In the genomic region with DNA sequence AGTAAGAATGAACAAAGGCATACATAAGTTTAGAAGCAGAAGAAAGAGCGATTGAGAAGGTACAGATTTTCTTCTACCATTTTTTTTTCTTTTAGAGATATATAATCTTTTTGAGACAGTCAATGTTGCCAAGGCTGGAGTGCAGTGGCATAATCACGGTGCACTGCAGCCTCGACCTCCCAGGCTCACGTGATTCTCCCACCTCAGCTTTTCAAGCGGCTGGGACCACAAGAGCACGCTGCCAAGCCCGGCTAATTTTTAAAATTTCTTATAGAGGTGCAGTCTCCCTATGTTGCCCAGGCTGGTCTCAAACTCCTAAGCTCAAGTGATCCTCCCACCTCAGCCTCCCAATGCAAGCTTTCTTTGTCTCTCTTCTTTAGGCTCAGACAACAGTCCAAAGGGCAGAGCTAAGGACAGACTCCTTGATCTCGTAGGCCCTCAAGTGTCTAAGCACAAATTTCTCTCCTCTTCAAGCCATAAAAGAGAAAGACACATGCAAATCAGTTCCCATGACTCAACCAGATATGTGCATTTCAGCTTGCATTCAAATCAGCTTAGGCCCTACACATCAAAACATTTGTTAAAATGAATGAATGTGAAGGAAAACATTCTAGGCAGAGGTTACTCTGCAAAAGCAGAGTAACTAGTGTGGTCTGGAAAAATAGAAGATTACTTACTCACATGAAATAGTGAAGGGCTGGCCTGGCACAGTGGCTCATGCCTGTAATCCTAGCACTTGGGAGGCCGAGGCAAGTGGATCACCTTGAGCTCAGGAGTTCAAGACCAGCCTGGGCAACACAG, we compare ENCODE assay signal across 2 cellular contexts.
TF ChIP-seq lines count a peak whose summit lies in the region.

No MANE protein-coding gene starts in this region.

TF ChIP-seq in GM12878, 131 proteins besides CTCF, POLR2A, EP300 and RAD21 (continues in another document):
- TF ChIP-seq RFX5 (IDR thresholded peaks at IDR 0.05; ENCODE audit: low read depth, low read length) = no peak
- TF ChIP-seq NBN (IDR thresholded peaks at IDR 0.05) = no peak
- TF ChIP-seq, protein P1, sequence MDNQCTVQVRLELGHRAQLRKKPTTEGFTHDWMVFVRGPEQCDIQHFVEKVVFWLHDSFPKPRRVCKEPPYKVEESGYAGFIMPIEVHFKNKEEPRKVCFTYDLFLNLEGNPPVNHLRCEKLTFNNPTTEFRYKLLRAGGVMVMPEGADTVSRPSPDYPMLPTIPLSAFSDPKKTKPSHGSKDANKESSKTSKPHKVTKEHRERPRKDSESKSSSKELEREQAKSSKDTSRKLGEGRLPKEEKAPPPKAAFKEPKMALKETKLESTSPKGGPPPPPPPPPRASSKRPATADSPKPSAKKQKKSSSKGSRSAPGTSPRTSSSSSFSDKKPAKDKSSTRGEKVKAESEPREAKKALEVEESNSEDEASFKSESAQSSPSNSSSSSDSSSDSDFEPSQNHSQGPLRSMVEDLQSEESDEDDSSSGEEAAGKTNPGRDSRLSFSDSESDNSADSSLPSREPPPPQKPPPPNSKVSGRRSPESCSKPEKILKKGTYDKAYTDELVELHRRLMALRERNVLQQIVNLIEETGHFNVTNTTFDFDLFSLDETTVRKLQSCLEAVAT (IDR thresholded peaks at IDR 0.05) = no peak
- TF ChIP-seq, protein P2, sequence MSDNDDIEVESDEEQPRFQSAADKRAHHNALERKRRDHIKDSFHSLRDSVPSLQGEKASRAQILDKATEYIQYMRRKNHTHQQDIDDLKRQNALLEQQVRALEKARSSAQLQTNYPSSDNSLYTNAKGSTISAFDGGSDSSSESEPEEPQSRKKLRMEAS (IDR thresholded peaks at IDR 0.05; ENCODE audit: low read depth, low read length) = 0 out of 2 replicates have a peak, but pooled peaks have one; percentile 3
- TF ChIP-seq HCFC1 (IDR thresholded peaks at IDR 0.05; ENCODE audit: low read length) = no peak
- TF ChIP-seq, protein P3, sequence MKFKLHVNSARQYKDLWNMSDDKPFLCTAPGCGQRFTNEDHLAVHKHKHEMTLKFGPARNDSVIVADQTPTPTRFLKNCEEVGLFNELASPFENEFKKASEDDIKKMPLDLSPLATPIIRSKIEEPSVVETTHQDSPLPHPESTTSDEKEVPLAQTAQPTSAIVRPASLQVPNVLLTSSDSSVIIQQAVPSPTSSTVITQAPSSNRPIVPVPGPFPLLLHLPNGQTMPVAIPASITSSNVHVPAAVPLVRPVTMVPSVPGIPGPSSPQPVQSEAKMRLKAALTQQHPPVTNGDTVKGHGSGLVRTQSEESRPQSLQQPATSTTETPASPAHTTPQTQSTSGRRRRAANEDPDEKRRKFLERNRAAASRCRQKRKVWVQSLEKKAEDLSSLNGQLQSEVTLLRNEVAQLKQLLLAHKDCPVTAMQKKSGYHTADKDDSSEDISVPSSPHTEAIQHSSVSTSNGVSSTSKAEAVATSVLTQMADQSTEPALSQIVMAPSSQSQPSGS (IDR thresholded peaks at IDR 0.05; ENCODE audit: low read length) = no peak
- TF ChIP-seq IKZF1 (conservative IDR thresholded peaks at IDR 0.05) = no peak; the same call in 1 of the 2 replicates
- TF ChIP-seq, protein P4, sequence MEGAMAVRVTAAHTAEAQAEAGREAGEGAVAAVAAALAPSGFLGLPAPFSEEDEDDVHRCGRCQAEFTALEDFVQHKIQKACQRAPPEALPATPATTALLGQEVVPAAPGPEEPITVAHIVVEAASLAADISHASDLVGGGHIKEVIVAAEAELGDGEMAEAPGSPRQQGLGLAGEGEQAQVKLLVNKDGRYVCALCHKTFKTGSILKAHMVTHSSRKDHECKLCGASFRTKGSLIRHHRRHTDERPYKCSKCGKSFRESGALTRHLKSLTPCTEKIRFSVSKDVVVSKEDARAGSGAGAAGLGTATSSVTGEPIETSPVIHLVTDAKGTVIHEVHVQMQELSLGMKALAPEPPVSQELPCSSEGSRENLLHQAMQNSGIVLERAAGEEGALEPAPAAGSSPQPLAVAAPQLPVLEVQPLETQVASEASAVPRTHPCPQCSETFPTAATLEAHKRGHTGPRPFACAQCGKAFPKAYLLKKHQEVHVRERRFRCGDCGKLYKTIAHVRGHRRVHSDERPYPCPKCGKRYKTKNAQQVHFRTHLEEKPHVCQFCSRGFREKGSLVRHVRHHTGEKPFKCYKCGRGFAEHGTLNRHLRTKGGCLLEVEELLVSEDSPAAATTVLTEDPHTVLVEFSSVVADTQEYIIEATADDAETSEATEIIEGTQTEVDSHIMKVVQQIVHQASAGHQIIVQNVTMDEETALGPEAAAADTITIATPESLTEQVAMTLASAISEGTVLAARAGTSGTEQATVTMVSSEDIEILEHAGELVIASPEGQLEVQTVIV (IDR thresholded peaks at IDR 0.05; ENCODE audit: borderline replicate concordance, partially characterized antibody) = no peak
- TF ChIP-seq POLR2AphosphoS5 (IDR thresholded peaks at IDR 0.05; ENCODE audit: low read length) = peak; percentile 58; the same call in 1 of the 2 replicates
- TF ChIP-seq MEF2A (IDR thresholded peaks at IDR 0.05; ENCODE audit: insufficient read depth, low read depth, low read length) = no peak
- TF ChIP-seq, protein P5, sequence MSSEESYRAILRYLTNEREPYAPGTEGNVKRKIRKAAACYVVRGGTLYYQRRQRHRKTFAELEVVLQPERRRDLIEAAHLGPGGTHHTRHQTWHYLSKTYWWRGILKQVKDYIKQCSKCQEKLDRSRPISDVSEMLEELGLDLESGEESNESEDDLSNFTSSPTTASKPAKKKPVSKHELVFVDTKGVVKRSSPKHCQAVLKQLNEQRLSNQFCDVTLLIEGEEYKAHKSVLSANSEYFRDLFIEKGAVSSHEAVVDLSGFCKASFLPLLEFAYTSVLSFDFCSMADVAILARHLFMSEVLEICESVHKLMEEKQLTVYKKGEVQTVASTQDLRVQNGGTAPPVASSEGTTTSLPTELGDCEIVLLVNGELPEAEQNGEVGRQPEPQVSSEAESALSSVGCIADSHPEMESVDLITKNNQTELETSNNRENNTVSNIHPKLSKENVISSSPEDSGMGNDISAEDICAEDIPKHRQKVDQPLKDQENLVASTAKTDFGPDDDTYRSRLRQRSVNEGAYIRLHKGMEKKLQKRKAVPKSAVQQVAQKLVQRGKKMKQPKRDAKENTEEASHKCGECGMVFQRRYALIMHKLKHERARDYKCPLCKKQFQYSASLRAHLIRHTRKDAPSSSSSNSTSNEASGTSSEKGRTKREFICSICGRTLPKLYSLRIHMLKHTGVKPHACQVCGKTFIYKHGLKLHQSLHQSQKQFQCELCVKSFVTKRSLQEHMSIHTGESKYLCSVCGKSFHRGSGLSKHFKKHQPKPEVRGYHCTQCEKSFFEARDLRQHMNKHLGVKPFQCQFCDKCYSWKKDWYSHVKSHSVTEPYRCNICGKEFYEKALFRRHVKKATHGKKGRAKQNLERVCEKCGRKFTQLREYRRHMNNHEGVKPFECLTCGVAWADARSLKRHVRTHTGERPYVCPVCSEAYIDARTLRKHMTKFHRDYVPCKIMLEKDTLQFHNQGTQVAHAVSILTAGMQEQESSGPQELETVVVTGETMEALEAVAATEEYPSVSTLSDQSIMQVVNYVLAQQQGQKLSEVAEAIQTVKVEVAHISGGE (CRISPR knock-in tag; IDR thresholded peaks at IDR 0.05) = no peak
- no peak for TF ChIP-seq SUPT20H (IDR thresholded peaks at IDR 0.05; ENCODE audit: borderline replicate concordance, control insufficient read depth, low read depth, low read length)
- no peak for TF ChIP-seq TCF3 (IDR thresholded peaks at IDR 0.05; ENCODE audit: borderline replicate concordance, insufficient read depth, low read depth, low read length)
- TF ChIP-seq ZSCAN29 (IDR thresholded peaks at IDR 0.05) = no peak
- peak; percentile 88; the same call in 2 of the 3 replicates for TF ChIP-seq POU2F2 (IDR thresholded peaks at IDR 0.05; ENCODE audit: borderline replicate concordance, low read depth, low read length)
- TF ChIP-seq STAT1 (conservative IDR thresholded peaks at IDR 0.05) = peak; percentile 14; the same call in 1 of the 2 replicates
- TF ChIP-seq ZNF622 (IDR thresholded peaks at IDR 0.05) = no peak
- no peak for TF ChIP-seq FOXM1 (IDR thresholded peaks at IDR 0.05; ENCODE audit: low read depth, low read length)

TF ChIP-seq in HepG2, 621 proteins besides CTCF, POLR2A, EP300 and RAD21:
- TF ChIP-seq ISX (CRISPR knock-in tag; conservative IDR thresholded peaks at IDR 0.05) = no peak
- no peak for TF ChIP-seq SRF (IDR thresholded peaks at IDR 0.05; ENCODE audit: low read depth, low read length)
- TF ChIP-seq GTF2F1 (IDR thresholded peaks at IDR 0.05; ENCODE audit: low read length) = no peak
- TF ChIP-seq, protein P6, sequence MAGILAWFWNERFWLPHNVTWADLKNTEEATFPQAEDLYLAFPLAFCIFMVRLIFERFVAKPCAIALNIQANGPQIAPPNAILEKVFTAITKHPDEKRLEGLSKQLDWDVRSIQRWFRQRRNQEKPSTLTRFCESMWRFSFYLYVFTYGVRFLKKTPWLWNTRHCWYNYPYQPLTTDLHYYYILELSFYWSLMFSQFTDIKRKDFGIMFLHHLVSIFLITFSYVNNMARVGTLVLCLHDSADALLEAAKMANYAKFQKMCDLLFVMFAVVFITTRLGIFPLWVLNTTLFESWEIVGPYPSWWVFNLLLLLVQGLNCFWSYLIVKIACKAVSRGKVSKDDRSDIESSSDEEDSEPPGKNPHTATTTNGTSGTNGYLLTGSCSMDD (CRISPR knock-in tag; IDR thresholded peaks at IDR 0.05) = no peak
- TF ChIP-seq, protein P7, sequence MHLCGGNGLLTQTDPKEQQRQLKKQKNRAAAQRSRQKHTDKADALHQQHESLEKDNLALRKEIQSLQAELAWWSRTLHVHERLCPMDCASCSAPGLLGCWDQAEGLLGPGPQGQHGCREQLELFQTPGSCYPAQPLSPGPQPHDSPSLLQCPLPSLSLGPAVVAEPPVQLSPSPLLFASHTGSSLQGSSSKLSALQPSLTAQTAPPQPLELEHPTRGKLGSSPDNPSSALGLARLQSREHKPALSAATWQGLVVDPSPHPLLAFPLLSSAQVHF (CRISPR knock-in tag; IDR thresholded peaks at IDR 0.05) = no peak
- no peak for TF ChIP-seq ZNF879 (CRISPR knock-in tag; IDR thresholded peaks at IDR 0.05)
- TF ChIP-seq ZNF34 (CRISPR knock-in tag; IDR thresholded peaks at IDR 0.05; ENCODE audit: borderline replicate concordance) = no peak
- TF ChIP-seq, protein P8, sequence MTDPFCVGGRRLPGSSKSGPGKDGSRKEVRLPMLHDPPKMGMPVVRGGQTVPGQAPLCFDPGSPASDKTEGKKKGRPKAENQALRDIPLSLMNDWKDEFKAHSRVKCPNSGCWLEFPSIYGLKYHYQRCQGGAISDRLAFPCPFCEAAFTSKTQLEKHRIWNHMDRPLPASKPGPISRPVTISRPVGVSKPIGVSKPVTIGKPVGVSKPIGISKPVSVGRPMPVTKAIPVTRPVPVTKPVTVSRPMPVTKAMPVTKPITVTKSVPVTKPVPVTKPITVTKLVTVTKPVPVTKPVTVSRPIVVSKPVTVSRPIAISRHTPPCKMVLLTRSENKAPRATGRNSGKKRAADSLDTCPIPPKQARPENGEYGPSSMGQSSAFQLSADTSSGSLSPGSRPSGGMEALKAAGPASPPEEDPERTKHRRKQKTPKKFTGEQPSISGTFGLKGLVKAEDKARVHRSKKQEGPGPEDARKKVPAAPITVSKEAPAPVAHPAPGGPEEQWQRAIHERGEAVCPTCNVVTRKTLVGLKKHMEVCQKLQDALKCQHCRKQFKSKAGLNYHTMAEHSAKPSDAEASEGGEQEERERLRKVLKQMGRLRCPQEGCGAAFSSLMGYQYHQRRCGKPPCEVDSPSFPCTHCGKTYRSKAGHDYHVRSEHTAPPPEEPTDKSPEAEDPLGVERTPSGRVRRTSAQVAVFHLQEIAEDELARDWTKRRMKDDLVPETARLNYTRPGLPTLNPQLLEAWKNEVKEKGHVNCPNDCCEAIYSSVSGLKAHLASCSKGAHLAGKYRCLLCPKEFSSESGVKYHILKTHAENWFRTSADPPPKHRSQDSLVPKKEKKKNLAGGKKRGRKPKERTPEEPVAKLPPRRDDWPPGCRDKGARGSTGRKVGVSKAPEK (CRISPR knock-in tag; IDR thresholded peaks at IDR 0.05; ENCODE audit: borderline replicate concordance) = no peak
- no peak for TF ChIP-seq ZNF777 (CRISPR knock-in tag; IDR thresholded peaks at IDR 0.05)
- no peak for TF ChIP-seq PLRG1 (conservative IDR thresholded peaks at IDR 0.05)
- no peak for TF ChIP-seq ZNF772 (CRISPR knock-in tag; IDR thresholded peaks at IDR 0.05)
- no peak for TF ChIP-seq NRL (CRISPR knock-in tag; IDR thresholded peaks at IDR 0.05; ENCODE audit: borderline replicate concordance)
- TF ChIP-seq CHCHD3 (CRISPR knock-in tag; IDR thresholded peaks at IDR 0.05) = no peak
- no peak for TF ChIP-seq NKX3-1 (CRISPR knock-in tag; IDR thresholded peaks at IDR 0.05)
- TF ChIP-seq, protein P9, sequence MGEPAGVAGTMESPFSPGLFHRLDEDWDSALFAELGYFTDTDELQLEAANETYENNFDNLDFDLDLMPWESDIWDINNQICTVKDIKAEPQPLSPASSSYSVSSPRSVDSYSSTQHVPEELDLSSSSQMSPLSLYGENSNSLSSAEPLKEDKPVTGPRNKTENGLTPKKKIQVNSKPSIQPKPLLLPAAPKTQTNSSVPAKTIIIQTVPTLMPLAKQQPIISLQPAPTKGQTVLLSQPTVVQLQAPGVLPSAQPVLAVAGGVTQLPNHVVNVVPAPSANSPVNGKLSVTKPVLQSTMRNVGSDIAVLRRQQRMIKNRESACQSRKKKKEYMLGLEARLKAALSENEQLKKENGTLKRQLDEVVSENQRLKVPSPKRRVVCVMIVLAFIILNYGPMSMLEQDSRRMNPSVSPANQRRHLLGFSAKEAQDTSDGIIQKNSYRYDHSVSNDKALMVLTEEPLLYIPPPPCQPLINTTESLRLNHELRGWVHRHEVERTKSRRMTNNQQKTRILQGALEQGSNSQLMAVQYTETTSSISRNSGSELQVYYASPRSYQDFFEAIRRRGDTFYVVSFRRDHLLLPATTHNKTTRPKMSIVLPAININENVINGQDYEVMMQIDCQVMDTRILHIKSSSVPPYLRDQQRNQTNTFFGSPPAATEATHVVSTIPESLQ (CRISPR knock-in tag; conservative IDR thresholded peaks at IDR 0.05) = no peak
